In the genomic region with DNA sequence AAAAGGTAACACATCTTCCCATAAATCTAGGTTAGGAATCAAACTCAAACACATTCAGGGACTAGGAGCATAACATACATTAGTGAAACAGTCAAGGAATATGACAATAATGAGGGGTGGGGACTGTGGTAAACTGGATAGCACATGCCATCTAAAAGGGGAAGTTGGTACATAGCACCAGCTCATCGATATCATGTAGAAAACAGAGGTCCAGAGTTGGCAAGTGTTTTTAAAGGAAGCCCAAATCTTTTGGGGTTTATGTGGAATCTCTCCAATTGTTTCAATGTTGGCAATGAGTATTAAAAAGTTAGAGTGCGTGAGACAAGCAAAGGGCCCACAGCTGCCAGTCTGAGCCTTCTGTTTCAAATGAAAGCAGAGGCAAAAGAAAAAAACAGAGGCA, we compare ENCODE assay signal across 11 cellular contexts. TPM values are rescaled to one million over a fixed set of nuclear protein-coding genes. Genes with fewer than 3 reads are reported as not detected.
DNase-seq lines count a peak whose midpoint lies in the region; ATAC-seq and TF ChIP-seq lines count a peak whose summit lies in the region.
"Had no signal": no experiment of that assay in that cellular context is flagged by ENCODE, and none has a peak within 500 bp of the region (broad histone marks: within the 10 kb centered on the region; RNA-seq: fewer than 3 reads in every experiment).

No MANE protein-coding gene starts in this region.

- H3K9me3 Mint-ChIP-seq in stimulated activated naive CD8-positive, alpha-beta T cell treated with anti-CD3 and anti-CD28 coated beads, Interleukin-15, amount 100 ng/mL, for 72 hours = no peaks in the 10 kb centered on the region

- intact Hi-C loops in esophagus squamous epithelium (cut with DNase I) = no loop called here
- intact Hi-C loops in body of pancreas (cut with DNase I) = no loop called here

- H3K27me3 Mint-ChIP-seq in stimulated activated naive CD8-positive, alpha-beta T cell treated with anti-CD3 and anti-CD28 coated beads, Interleukin-15, amount 100 ng/mL, for 72 hours = no peaks in the 10 kb centered on the region

- WGBS in esophagus squamous epithelium, 2 donors = 59 to 62% methylated on average over 2 of the region's 2 CpGs
- WGBS in body of pancreas, 2 donors = 82 to 91% methylated on average over 2 of the region's 2 CpGs

- ATAC-seq in stimulated activated naive CD8-positive, alpha-beta T cell treated with anti-CD3 and anti-CD28 coated beads, Interleukin-15, amount 100 ng/mL, for 72 hours = no peak
- no peak for ATAC-seq in GM21619 (IDR thresholded peaks at IDR 0.05; ENCODE audit: unreplicated experiment)
- ATAC-seq in body of pancreas = no peak
- ATAC-seq: HCT116, left lobe of liver had no signal

- H3K9me3 ChIP-seq in esophagus squamous epithelium = no peaks in the 10 kb centered on the region
- no peaks in the 10 kb centered on the region for H3K9me3 ChIP-seq in body of pancreas

- peaks cover 0 to 64% (median 32%) of the 10 kb centered on the region in 3 donors for H3K4me1 ChIP-seq in esophagus squamous epithelium
- no peaks in the 10 kb centered on the region for H3K4me1 ChIP-seq in body of pancreas

- TF ChIP-seq CTCF in HL-60 (IDR thresholded peaks at IDR 0.05; ENCODE audit: insufficient read depth, low read length) (no peak), esophagus squamous epithelium (IDR thresholded peaks at IDR 0.05) (no peak), body of pancreas (IDR thresholded peaks at IDR 0.05) (no peak)

- H3K4me3 ChIP-seq in HL-60 (replicated peaks; ENCODE audit: insufficient read depth, low read length) (no peak overlapping the region), esophagus squamous epithelium (no peak overlapping the region), body of pancreas (no peak overlapping the region)

- TF ChIP-seq POLR2A in esophagus squamous epithelium (IDR thresholded peaks at IDR 0.05) (no peak), body of pancreas (IDR thresholded peaks at IDR 0.05) (no peak)

- H3K27ac Mint-ChIP-seq in stimulated activated naive CD8-positive, alpha-beta T cell treated with anti-CD3 and anti-CD28 coated beads, Interleukin-15, amount 100 ng/mL, for 72 hours = peak overlapping the region in 1 of 2 donors; percentile 72

- peak overlapping the region; percentile 50 to 80 for H3K4me3 Mint-ChIP-seq in stimulated activated naive CD8-positive, alpha-beta T cell treated with anti-CD3 and anti-CD28 coated beads, Interleukin-15, amount 100 ng/mL, for 72 hours

- peak in 1 of 2 experiments; percentile 55 for DNase-seq in HL-60 (ENCODE audit: low read depth in 1 of 2, low spot score in 1 of 2)
- DNase-seq in SKM-1 (lab: John Stamatoyannopoulos, UW; ENCODE audit: unreplicated experiment) = peak; percentile 33
- DNase-seq in esophagus squamous epithelium (lab: John Stamatoyannopoulos, UW) = no peak
- DNase-seq in stimulated activated naive CD8-positive, alpha-beta T cell treated with anti-CD3 and anti-CD28 coated beads, Interleukin-15, amount 100 ng/mL, for 72 hours = no peak
- no peak for DNase-seq in body of pancreas
- DNase-seq in NCI-H524 (lab: John Stamatoyannopoulos, UW) = no peak
- DNase-seq: GF-D8, NCI-H187 treated with DMSO at 0.1 percent for 48 hours had no signal

- peak overlapping the region; percentile 97 for H3K27ac ChIP-seq in HL-60 (replicated peaks)
- H3K27ac ChIP-seq in esophagus squamous epithelium = peak overlapping the region in 3 of 4 donors; percentile 85 to 89 (median 88)
- H3K27ac ChIP-seq in body of pancreas = peak overlapping the region in 1 of 4 donors; percentile 42

- peaks cover 76% of the 10 kb centered on the region for H3K4me1 Mint-ChIP-seq in stimulated activated naive CD8-positive, alpha-beta T cell treated with anti-CD3 and anti-CD28 coated beads, Interleukin-15, amount 100 ng/mL, for 72 hours

- H3K27me3 ChIP-seq in HL-60 (ENCODE audit: insufficient read depth, poor library complexity, severe bottlenecking) (no peaks in the 10 kb centered on the region), esophagus squamous epithelium (no peaks in the 10 kb centered on the region), body of pancreas (no peaks in the 10 kb centered on the region)

- H3K36me3 ChIP-seq in esophagus squamous epithelium = peaks cover 0 to 9% (median 0%) of the 10 kb centered on the region in 3 donors
- no peaks in the 10 kb centered on the region for H3K36me3 ChIP-seq in body of pancreas (replicated peaks in 1 of 2; ENCODE audit: insufficient read depth in 1 of 2, low read depth in 2 of 2)

RNA-seq across cellular contexts. Expression of a gene that starts 24.4 kb away (rescaled TPM):
- total RNA-seq in esophagus squamous epithelium (10 to 100 TPM in 3 of 4 donors, 1 to 10 TPM in 1; 6.5 to 24.8 (median 15.2) TPM), body of pancreas (1 to 10 TPM; 4.6 to 9.3 TPM)
